Comparison of ENCODE assay signal across 1 cellular context in the genomic region with DNA sequence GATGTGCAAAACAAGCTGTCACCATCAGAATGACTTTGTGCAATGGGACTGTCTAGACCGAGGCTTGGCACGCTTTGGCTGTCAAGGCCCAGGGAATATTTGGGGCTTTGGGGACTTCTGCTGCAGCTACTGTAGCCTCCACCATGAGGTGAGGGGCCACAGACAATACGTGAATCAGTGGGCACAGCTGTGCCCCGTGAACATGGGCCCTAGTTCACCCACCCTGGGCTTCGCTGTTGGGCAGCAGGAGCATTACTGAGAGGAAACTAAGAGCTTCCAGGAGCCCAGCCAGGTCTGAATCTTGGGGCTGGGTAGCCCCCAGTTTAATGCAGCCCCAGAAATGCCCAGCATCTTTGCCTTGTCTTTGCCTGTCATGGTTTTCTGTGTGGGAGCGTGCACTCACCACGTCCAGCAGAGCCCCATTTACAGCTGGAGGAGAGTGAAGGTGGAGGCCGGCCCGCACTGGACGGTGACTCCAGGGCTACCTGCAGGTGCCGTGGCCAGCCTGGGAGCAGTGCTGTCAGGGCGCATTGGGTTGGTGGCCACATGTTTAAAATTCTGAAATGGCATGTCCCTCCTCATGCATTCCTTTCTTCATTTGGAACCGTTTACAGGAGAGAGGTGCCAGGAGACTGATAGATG.
TF ChIP-seq lines count a peak whose summit lies in the region.

No MANE protein-coding gene starts in this region.

TF ChIP-seq in GM12878, 131 proteins besides CTCF, POLR2A, EP300 and RAD21:
- TF ChIP-seq ZNF622 (IDR thresholded peaks at IDR 0.05) (no peak), ZBED1 (IDR thresholded peaks at IDR 0.05; ENCODE audit: borderline replicate concordance) (no peak), SIX5 (IDR thresholded peaks at IDR 0.05; ENCODE audit: low read depth, low read length, severe bottlenecking) (no peak), ZZZ3 (IDR thresholded peaks at IDR 0.05; ENCODE audit: control insufficient read depth, insufficient read length, low read depth) (no peak), RB1 (IDR thresholded peaks at IDR 0.05; ENCODE audit: borderline replicate concordance) (no peak), RFX5 (IDR thresholded peaks at IDR 0.05; ENCODE audit: low read depth, low read length) (no peak), SUPT20H (IDR thresholded peaks at IDR 0.05; ENCODE audit: borderline replicate concordance, control insufficient read depth, low read depth, low read length) (no peak), EGR1 (IDR thresholded peaks at IDR 0.05; ENCODE audit: borderline replicate concordance in 1 of 2, low read depth in 2 of 2, low read length in 2 of 2) (no peak), KAT2A (conservative IDR thresholded peaks at IDR 0.05; ENCODE audit: control insufficient read depth, low read depth, low read length) (no peak), NR2C1 (IDR thresholded peaks at IDR 0.05) (no peak), SPI1 (IDR thresholded peaks at IDR 0.05; ENCODE audit: borderline replicate concordance, insufficient read depth, low read depth, low read length) (no peak), STAT1 (conservative IDR thresholded peaks at IDR 0.05) (no peak), NFXL1 (IDR thresholded peaks at IDR 0.05; ENCODE audit: borderline replicate concordance) (no peak), ZNF217 (IDR thresholded peaks at IDR 0.05) (no peak)
- TF ChIP-seq, protein P1, sequence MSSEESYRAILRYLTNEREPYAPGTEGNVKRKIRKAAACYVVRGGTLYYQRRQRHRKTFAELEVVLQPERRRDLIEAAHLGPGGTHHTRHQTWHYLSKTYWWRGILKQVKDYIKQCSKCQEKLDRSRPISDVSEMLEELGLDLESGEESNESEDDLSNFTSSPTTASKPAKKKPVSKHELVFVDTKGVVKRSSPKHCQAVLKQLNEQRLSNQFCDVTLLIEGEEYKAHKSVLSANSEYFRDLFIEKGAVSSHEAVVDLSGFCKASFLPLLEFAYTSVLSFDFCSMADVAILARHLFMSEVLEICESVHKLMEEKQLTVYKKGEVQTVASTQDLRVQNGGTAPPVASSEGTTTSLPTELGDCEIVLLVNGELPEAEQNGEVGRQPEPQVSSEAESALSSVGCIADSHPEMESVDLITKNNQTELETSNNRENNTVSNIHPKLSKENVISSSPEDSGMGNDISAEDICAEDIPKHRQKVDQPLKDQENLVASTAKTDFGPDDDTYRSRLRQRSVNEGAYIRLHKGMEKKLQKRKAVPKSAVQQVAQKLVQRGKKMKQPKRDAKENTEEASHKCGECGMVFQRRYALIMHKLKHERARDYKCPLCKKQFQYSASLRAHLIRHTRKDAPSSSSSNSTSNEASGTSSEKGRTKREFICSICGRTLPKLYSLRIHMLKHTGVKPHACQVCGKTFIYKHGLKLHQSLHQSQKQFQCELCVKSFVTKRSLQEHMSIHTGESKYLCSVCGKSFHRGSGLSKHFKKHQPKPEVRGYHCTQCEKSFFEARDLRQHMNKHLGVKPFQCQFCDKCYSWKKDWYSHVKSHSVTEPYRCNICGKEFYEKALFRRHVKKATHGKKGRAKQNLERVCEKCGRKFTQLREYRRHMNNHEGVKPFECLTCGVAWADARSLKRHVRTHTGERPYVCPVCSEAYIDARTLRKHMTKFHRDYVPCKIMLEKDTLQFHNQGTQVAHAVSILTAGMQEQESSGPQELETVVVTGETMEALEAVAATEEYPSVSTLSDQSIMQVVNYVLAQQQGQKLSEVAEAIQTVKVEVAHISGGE (CRISPR knock-in tag; IDR thresholded peaks at IDR 0.05): no peak
- TF ChIP-seq, protein P2, sequence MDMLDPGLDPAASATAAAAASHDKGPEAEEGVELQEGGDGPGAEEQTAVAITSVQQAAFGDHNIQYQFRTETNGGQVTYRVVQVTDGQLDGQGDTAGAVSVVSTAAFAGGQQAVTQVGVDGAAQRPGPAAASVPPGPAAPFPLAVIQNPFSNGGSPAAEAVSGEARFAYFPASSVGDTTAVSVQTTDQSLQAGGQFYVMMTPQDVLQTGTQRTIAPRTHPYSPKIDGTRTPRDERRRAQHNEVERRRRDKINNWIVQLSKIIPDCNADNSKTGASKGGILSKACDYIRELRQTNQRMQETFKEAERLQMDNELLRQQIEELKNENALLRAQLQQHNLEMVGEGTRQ (IDR thresholded peaks at IDR 0.05; ENCODE audit: borderline replicate concordance, low read depth, low read length): no peak
